ENCODE assay signal across 17 cellular contexts in genomic region chr2:217804338-217804737, GRCh38.
DNase-seq lines count a peak whose midpoint lies in the region; ATAC-seq and TF ChIP-seq lines count a peak whose summit lies in the region.
"Had no signal": no experiment of that assay in that cellular context is flagged by ENCODE, and none has a peak within 500 bp of the region (broad histone marks: within the 10 kb centered on the region; RNA-seq: fewer than 3 reads in every experiment).

No MANE protein-coding gene starts in this region.

- H3K9me3 ChIP-seq in gastroesophageal sphincter: no peaks in the 10 kb centered on the region
- H3K9me3 ChIP-seq in lower lobe of right lung: no peaks in the 10 kb centered on the region
- no peaks in the 10 kb centered on the region for H3K9me3 ChIP-seq in thoracic aorta
- H3K9me3 ChIP-seq in osteoblast (ENCODE audit: low read depth, low read length): no peaks in the 10 kb centered on the region

- H3K4me1 ChIP-seq in gastroesophageal sphincter (peaks cover 13 to 97% (median 39%) of the 10 kb centered on the region in 3 donors), lower lobe of right lung (peaks cover 34% of the 10 kb centered on the region), thoracic aorta (ENCODE audit: control insufficient read depth in 1 of 2, low read depth in 2 of 2) (peaks cover 25 to 58% of the 10 kb centered on the region in 2 donors), osteoblast (ENCODE audit: insufficient read depth, low read length) (no peaks in the 10 kb centered on the region)

- peak; percentile 5 for ATAC-seq in gastroesophageal sphincter
- ATAC-seq in lower lobe of right lung: peak in 1 of 2 donors; percentile 1
- ATAC-seq in thoracic aorta (ENCODE audit: insufficient number of reproducible peaks, low FRiP score, low read depth): no peak
- ATAC-seq: effector memory CD8-positive, alpha-beta T cell had no signal

- no peaks in the 10 kb centered on the region for H3K79me2 ChIP-seq in osteoblast (ENCODE audit: insufficient read depth, low read length)

- H2AFZ ChIP-seq in osteoblast (ENCODE audit: low read length): no peak overlapping the region

- in situ Hi-C loops in GM13977 (cut with MboI; ENCODE audit: low pct_unique_long_range_greater_than_20kb, low sequenced_read_pairs, unreplicated experiment): no loop called here

- H3K27ac ChIP-seq in gastroesophageal sphincter (peak overlapping the region; percentile 49 to 82 (median 80)), lower lobe of right lung (peak overlapping the region; percentile 46), thoracic aorta (peak overlapping the region; percentile 43 to 64), osteoblast (ENCODE audit: low read depth, low read length) (no peak overlapping the region)
- H3K27ac ChIP-seq: cardiac muscle cell had no signal

- peaks cover 13% of the 10 kb centered on the region for H4K20me1 ChIP-seq in osteoblast (ENCODE audit: insufficient read depth, low read length)

- no peak for TF ChIP-seq EP300 in gastroesophageal sphincter (IDR thresholded peaks at IDR 0.05)

- no peak overlapping the region for H3K4me2 ChIP-seq in osteoblast (ENCODE audit: insufficient read depth, low read length)

- TF ChIP-seq POLR2A in gastroesophageal sphincter (IDR thresholded peaks at IDR 0.05): no peak

- intact Hi-C loops in lower lobe of right lung (cut with DNase I): no loop called here

- TF ChIP-seq CTCF in gastroesophageal sphincter (IDR thresholded peaks at IDR 0.05) (no peak), lower lobe of right lung (IDR thresholded peaks at IDR 0.05) (no peak), thoracic aorta (IDR thresholded peaks at IDR 0.05) (no peak), osteoblast (IDR thresholded peaks at IDR 0.05; ENCODE audit: extremely low read depth, low read depth, low read length) (no peak), GM13977 (IDR thresholded peaks at IDR 0.05; ENCODE audit: extremely low read depth, insufficient read depth, missing control alignments) (no peak)

- 60% methylated on average over 1 of the region's 12 CpGs; no CpG with 5 or more reads in 1 of the 2 donors for WGBS in gastroesophageal sphincter (ENCODE audit: low coverage in 1 of 2), 2 donors

- H3K36me3 ChIP-seq in gastroesophageal sphincter: peaks cover 7 to 90% of the 10 kb centered on the region in 2 donors
- peaks cover 89% of the 10 kb centered on the region for H3K36me3 ChIP-seq in lower lobe of right lung
- H3K36me3 ChIP-seq in thoracic aorta: peaks cover 82% of the 10 kb centered on the region
- peaks cover 77% of the 10 kb centered on the region for H3K36me3 ChIP-seq in osteoblast (ENCODE audit: insufficient read depth, low read length)

- H3K27me3 ChIP-seq in gastroesophageal sphincter (no peaks in the 10 kb centered on the region), lower lobe of right lung (ENCODE audit: low read depth) (no peaks in the 10 kb centered on the region), thoracic aorta (replicated peaks; ENCODE audit: insufficient read depth) (no peaks in the 10 kb centered on the region), osteoblast (ENCODE audit: insufficient read depth, low read length) (no peaks in the 10 kb centered on the region)

- no peak for DNase-seq in lower lobe of right lung
- DNase-seq in thoracic aorta (ENCODE audit: low spot score): no peak
- DNase-seq in osteoblast (ENCODE audit: insufficient read length, low spot score, missing footprints): no peak
- DNase-seq in NCI-H2171 (lab: John Stamatoyannopoulos, UW): no peak
- no peak for DNase-seq in GM13977 (ENCODE audit: low spot score)
- no peak for DNase-seq in stimulated activated CD4-positive, alpha-beta T cell treated with anti-CD3 and anti-CD28 coated beads, Interleukin-4, amount 100 ng/mL, for 24 hours
- DNase-seq: activated T-cell treated with anti-CD3 and anti-CD28 coated beads, Interleukin-2, amount 50 U/mL, for 24 hours; effector memory CD8-positive, alpha-beta T cell; Karpas-422; NCI-H1436 treated with DMSO at 0.1 percent for 48 hours; NK-92 treated with Interleukin-12 subunit alpha and Interleukin-12 subunit beta, amount 100 ng/mL, for 24 hours; occipital lobe; SHP77 treated with DMSO at 0.1 percent for 48 hours; stimulated activated naive CD8-positive, alpha-beta T cell treated with anti-CD3 and anti-CD28 coated beads, Interleukin-15, amount 100 ng/mL, for 72 hours had no signal

- H3K4me3 ChIP-seq in gastroesophageal sphincter (no peak overlapping the region), lower lobe of right lung (no peak overlapping the region), thoracic aorta (no peak overlapping the region), osteoblast (ENCODE audit: insufficient read depth, low read length) (no peak overlapping the region)
- H3K4me3 ChIP-seq: cardiac muscle cell had no signal

TF ChIP-seq in PFSK-1, 5 proteins besides CTCF, POLR2A, EP300 and RAD21:
- TF ChIP-seq SIN3A (IDR thresholded peaks at IDR 0.05; ENCODE audit: borderline replicate concordance, insufficient read depth, low read length) (no peak), POLR2AphosphoS5 (IDR thresholded peaks at IDR 0.05; ENCODE audit: low read depth, low read length) (no peak), REST (IDR thresholded peaks at IDR 0.05; ENCODE audit: insufficient read depth in 1 of 2, low read depth in 2 of 2, low read length in 2 of 2) (peak; percentile 79 to 89), FOXP2 (optimal IDR thresholded peaks at IDR 0.05; ENCODE audit: borderline replicate concordance, extremely low read depth, extremely low read length, insufficient read depth) (no peak)
TF ChIP-seq in PFSK-1: peak in this region for 1.
